23 cellular contexts compared by ENCODE assay signal in genomic region chr18:40995529-40995928, GRCh38.
"Had no signal": no experiment of that assay in that cellular context is flagged by ENCODE, and none has a peak within 500 bp of the region (broad histone marks: within the 10 kb centered on the region; RNA-seq: fewer than 3 reads in every experiment).

No MANE protein-coding gene starts in this region.

- FAIRE-seq: colon, endothelial cell of umbilical vein, frontal cortex had no signal

- H3K9me3 ChIP-seq: esophagus muscularis mucosa, gastroesophageal sphincter, heart left ventricle, left lung, lower lobe of right lung had no signal

- H3K36me3 ChIP-seq: esophagus muscularis mucosa, gastroesophageal sphincter, heart left ventricle, left lung, lower lobe of right lung had no signal

- H3K4me2 ChIP-seq: hepatocyte had no signal

- H3K79me2 ChIP-seq: hepatocyte had no signal

- H3K27me3 ChIP-seq: dorsolateral prefrontal cortex, esophagus muscularis mucosa, gastroesophageal sphincter, heart left ventricle, hepatocyte, left lung had no signal

- H2AFZ ChIP-seq: hepatocyte had no signal

- H3K4me3 ChIP-seq: coronary artery, dorsolateral prefrontal cortex, esophagus muscularis mucosa, gastroesophageal sphincter, heart left ventricle, hepatocyte, left lung, lower lobe of right lung had no signal

- H3K27ac ChIP-seq: coronary artery, dorsolateral prefrontal cortex, esophagus muscularis mucosa, foreskin keratinocyte, gastroesophageal sphincter, heart left ventricle, hepatocyte, left lung, lower lobe of right lung had no signal

- H3K4me1 ChIP-seq: esophagus muscularis mucosa, foreskin keratinocyte, gastroesophageal sphincter, heart left ventricle, left lung, lower lobe of right lung had no signal

- DNase-seq: dermis blood vessel endothelial cell; dorsolateral prefrontal cortex; effector CD4-positive, alpha-beta T cell; effector memory CD4-positive, alpha-beta T cell; foreskin keratinocyte; heart left ventricle; hypothalamus; immature natural killer cell; islet precursor cell; left cardiac atrium; left lung; left ventricle myocardium superior; lower lobe of right lung; mesendoderm; midbrain; naive thymus-derived CD4-positive, alpha-beta T cell had no signal
